In the genomic region with DNA sequence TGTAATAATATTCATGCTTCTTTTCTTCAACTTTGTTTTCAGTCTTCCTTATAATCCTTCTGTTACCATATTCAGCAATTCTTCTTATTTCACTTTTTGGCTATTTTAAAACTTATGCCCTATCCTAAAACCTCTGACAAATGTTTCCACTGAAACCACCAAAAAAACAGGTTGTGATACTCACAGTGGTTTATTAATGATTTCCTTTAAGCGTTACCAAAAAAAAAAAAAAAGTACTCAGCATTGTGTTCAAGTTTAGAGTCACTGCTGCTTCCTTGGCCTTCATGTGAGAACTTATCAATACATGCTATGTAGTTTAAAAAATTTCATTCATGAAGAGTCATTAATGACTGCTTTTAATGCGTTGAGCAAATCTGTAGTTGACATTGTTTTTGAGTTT, we compare ENCODE assay signal across 22 cellular contexts. TPM values are rescaled to one million over a fixed set of nuclear protein-coding genes. Genes with fewer than 3 reads are reported as not detected.
DNase-seq lines count a peak whose midpoint lies in the region; ATAC-seq and TF ChIP-seq lines count a peak whose summit lies in the region.
"Had no signal": no experiment of that assay in that cellular context is flagged by ENCODE, and none has a peak within 500 bp of the region (broad histone marks: within the 10 kb centered on the region; RNA-seq: fewer than 3 reads in every experiment).

No MANE protein-coding gene starts in this region.

- no peaks in the 10 kb centered on the region for H3K27me3 ChIP-seq in brain microvascular endothelial cell (replicated peaks)
- no peaks in the 10 kb centered on the region for H3K27me3 ChIP-seq in mammary epithelial cell (ENCODE audit: insufficient read depth, low read length)

- no peak overlapping the region for H3K4me2 ChIP-seq in mammary epithelial cell (ENCODE audit: insufficient read depth, low read depth, low read length)

- no peaks in the 10 kb centered on the region for H3K9me3 ChIP-seq in mammary epithelial cell (replicated peaks; ENCODE audit: insufficient read depth, low read length)
- H3K9me3 ChIP-seq: prostate gland had no signal

- no peak overlapping the region for H3K9ac ChIP-seq in mammary epithelial cell (ENCODE audit: insufficient read depth, low read length)

- DNase-seq in brain microvascular endothelial cell (no peak), left ventricle myocardium superior (no peak), mammary epithelial cell (no peak)
- DNase-seq: activated B cell treated with CpG ODN at 0.5 μM for 24 hours; foreskin fibroblast; GF-D8; Kasumi-1; NCI-H1105; NCI-H2171; NCI-H69; PC-3; small intestine; stimulated activated CD4-positive, alpha-beta T cell treated with anti-CD3 and anti-CD28 coated beads, Interleukin-4, amount 100 ng/mL, for 1 hour had no signal

- no peak overlapping the region for H3K4me3 ChIP-seq in brain microvascular endothelial cell (ENCODE audit: low read depth, low read length)
- H3K4me3 ChIP-seq in mammary epithelial cell (replicated peaks in 1 of 3; ENCODE audit: insufficient read depth in 1 of 3, low read depth in 2 of 3, low read length in 3 of 3), result no peak overlapping the region
- H3K4me3 ChIP-seq: prostate gland had no signal

- no peaks in the 10 kb centered on the region for H3K36me3 ChIP-seq in brain microvascular endothelial cell (replicated peaks)
- no peaks in the 10 kb centered on the region for H3K36me3 ChIP-seq in mammary epithelial cell (ENCODE audit: insufficient read depth, low read length)
- H3K36me3 ChIP-seq: prostate gland had no signal

- intact Hi-C loops in left ventricle myocardium superior (cut with micrococcal nuclease) (no loop called here), mammary epithelial cell (cut with micrococcal nuclease) (no loop called here)

- in situ Hi-C loops in brain microvascular endothelial cell (cut with HindIII; ENCODE audit: low pct_ligation_motif_present, low sequenced_read_pairs) (no loop called here), mammary epithelial cell (cut with MboI; ENCODE audit: low sequenced_read_pairs in 2 of 2) (no loop called here)

- TF ChIP-seq CTCF in brain microvascular endothelial cell (IDR thresholded peaks at IDR 0.05; ENCODE audit: low read depth, low read length, missing control alignments) (no peak), mammary epithelial cell (conservative IDR thresholded peaks at IDR 0.05 in 1 of 2, IDR thresholded peaks at IDR 0.05 in 1 of 2; ENCODE audit: extremely low read depth in 1 of 2, insufficient read depth in 1 of 2, low read depth in 1 of 2, low read length in 2 of 2) (no peak)

- peak; percentile 83 for ATAC-seq in GM18517 (IDR thresholded peaks at IDR 0.05; ENCODE audit: unreplicated experiment)
- ATAC-seq in GM19468 (IDR thresholded peaks at IDR 0.05; ENCODE audit: extremely low read depth, unreplicated experiment), result peak; percentile 59
- peak; percentile 66 for ATAC-seq in HG02970 (IDR thresholded peaks at IDR 0.05; ENCODE audit: low FRiP score, unreplicated experiment)
- peak; percentile 62 for ATAC-seq in HG03521 (IDR thresholded peaks at IDR 0.05; ENCODE audit: unreplicated experiment)
- ATAC-seq in left ventricle myocardium superior, result no peak
- no peak for ATAC-seq in HG03045 (IDR thresholded peaks at IDR 0.05; ENCODE audit: unreplicated experiment)
- ATAC-seq: PC-3 had no signal

- H3K27ac ChIP-seq in brain microvascular endothelial cell, result no peak overlapping the region
- H3K27ac ChIP-seq in mammary epithelial cell (ENCODE audit: insufficient read depth, low read depth, low read length), result no peak overlapping the region
- H3K27ac ChIP-seq: prostate gland had no signal

- CTCF ChIA-PET in mammary epithelial cell (lab: Charles Lee; ENCODE audit: low non-redundant PET), result no interaction called here

- H2AFZ ChIP-seq in mammary epithelial cell (ENCODE audit: low read depth, low read length), result no peak overlapping the region

- 65% methylated on average over 2 of the region's 2 CpGs for WGBS in mammary epithelial cell (ENCODE audit: low coverage, missing lambda C conversion rate)

- no peaks in the 10 kb centered on the region for H4K20me1 ChIP-seq in mammary epithelial cell (ENCODE audit: insufficient read depth, low read length)

- H3K79me2 ChIP-seq in mammary epithelial cell (ENCODE audit: insufficient read depth, low read length), result no peaks in the 10 kb centered on the region

- H3K4me1 ChIP-seq in mammary epithelial cell (ENCODE audit: insufficient read depth, low read length), result no peaks in the 10 kb centered on the region
- H3K4me1 ChIP-seq: prostate gland had no signal

- dilution Hi-C loops in mammary epithelial cell (cut with HindIII; ENCODE audit: low sequenced_read_pairs), result no loop called here

- BruUV-seq in mammary epithelial cell (replicated peaks; lab: Mats Ljungman, UMichigan), result no TSS peak

RNA-seq across cellular contexts. Expression of a gene that starts 35.4 kb away (rescaled TPM):
- total RNA-seq in left ventricle myocardium superior (not detected), mammary epithelial cell (not detected)
- not detected for polyA plus RNA-seq in mammary epithelial cell
- not detected for polyA minus RNA-seq in mammary epithelial cell
- total RNA-seq: activated B cell treated with CpG ODN at 0.5 μM for 24 hours, endothelial cell of umbilical vein, kidney epithelial cell, PC-3, prostate gland had no signal
- polyA plus RNA-seq: endothelial cell of umbilical vein, urinary bladder had no signal

Comparison
In these comparisons a context has a peak if more than half of its experiments do, and no peak if none do; other contexts are left out.
1. ATAC-seq: peak in GM18517 (single experiment), GM19468 (single experiment), HG02970 (single experiment) and HG03521 (single experiment); none in left ventricle myocardium superior (single experiment) and HG03045 (single experiment).